8 cellular contexts compared by ENCODE assay signal in genomic region chr11:62622476-62622875, GRCh38. TPM values are rescaled to one million over a fixed set of nuclear protein-coding genes. Genes with fewer than 3 reads are reported as not detected.
A peak's percentile ranks its signal among the peaks of the same experiment; 100 is the strongest.
DNase-seq lines count a peak whose midpoint lies in the region; ATAC-seq and TF ChIP-seq lines count a peak whose summit lies in the region.

No MANE protein-coding gene starts in this region.

- H3K9me3 ChIP-seq in HAP-1 (peaks cover 3% of the 10 kb centered on the region; the same call in 1 of the 2 replicates), hepatocyte (ENCODE audit: low read depth) (no peaks in the 10 kb centered on the region), skeletal muscle satellite cell (replicated peaks; ENCODE audit: low read length) (no peaks in the 10 kb centered on the region)

- H3K9ac ChIP-seq in skeletal muscle satellite cell (ENCODE audit: low read depth, low read length): peak overlapping the region; percentile 60

- H3K36me3 ChIP-seq in HAP-1 (replicated peaks) (peaks cover 37% of the 10 kb centered on the region), hepatocyte (replicated peaks; ENCODE audit: insufficient read depth, low read depth) (no peaks in the 10 kb centered on the region), skeletal muscle satellite cell (ENCODE audit: insufficient read depth, low read length) (peaks cover 24% of the 10 kb centered on the region)

- peak overlapping the region; percentile 79 for H3K4me3 ChIP-seq in HAP-1
- no peak overlapping the region for H3K4me3 ChIP-seq in hepatocyte
- H3K4me3 ChIP-seq in skeletal muscle satellite cell (ENCODE audit: low read length): peak overlapping the region; percentile 59

- no peak for TF ChIP-seq CTCF in hepatocyte (IDR thresholded peaks at IDR 0.05; ENCODE audit: poor library complexity)

- H3K4me1 ChIP-seq in HAP-1 (peaks cover 9% of the 10 kb centered on the region), hepatocyte (ENCODE audit: insufficient read depth) (peaks cover 11% of the 10 kb centered on the region), skeletal muscle satellite cell (ENCODE audit: control insufficient read depth, insufficient read depth, low read length) (peaks cover 17% of the 10 kb centered on the region)

- no peaks in the 10 kb centered on the region for H3K27me3 Mint-ChIP-seq in activated CD4-positive, alpha-beta memory T cell treated with anti-CD3 and anti-CD28 coated beads for 36 hours

- H2AFZ ChIP-seq in hepatocyte: peak overlapping the region; percentile 6

- H3K27ac Mint-ChIP-seq in activated CD4-positive, alpha-beta memory T cell treated with anti-CD3 and anti-CD28 coated beads for 36 hours: peak overlapping the region; percentile 93

- no peaks in the 10 kb centered on the region for H3K9me2 ChIP-seq in hepatocyte (replicated peaks; ENCODE audit: insufficient read depth)

- DNase-seq in HAP-1 (ENCODE audit: low spot score in 2 of 2) (no peak), hepatocyte (ENCODE audit: low spot score) (no peak), D341Med (ENCODE audit: low spot score) (no peak)
- DNase-seq in activated CD4-positive, alpha-beta memory T cell treated with anti-CD3 and anti-CD28 coated beads for 36 hours: no peak

- in situ Hi-C loops in HAP-1 (cut with MboI; ENCODE audit: low sequenced_read_pairs): no loop called here

- POLR2A ChIA-PET in activated CD4-positive, alpha-beta memory T cell treated with anti-CD3 and anti-CD28 coated beads for 36 hours (lab: Charles Lee): interaction anchor here (0.6 to 3.8 kb wide), 12 partner anchors 9 to 233 kb away, joined by 3 to 30 read pairs (median 4); partner anchors contain the start of genes C11orf98, CSKMT, EML3 and GANAB

- H3K4me3 Mint-ChIP-seq in activated CD4-positive, alpha-beta memory T cell treated with anti-CD3 and anti-CD28 coated beads for 36 hours: peak overlapping the region; percentile 97

- no peaks in the 10 kb centered on the region for H4K20me1 ChIP-seq in hepatocyte (ENCODE audit: insufficient read depth, poor library complexity, severe bottlenecking)

- ATAC-seq in HG03342 (IDR thresholded peaks at IDR 0.05; ENCODE audit: unreplicated experiment): no peak
- no peak for ATAC-seq in HG03159 (IDR thresholded peaks at IDR 0.05; ENCODE audit: unreplicated experiment)
- ATAC-seq in GM21825 (IDR thresholded peaks at IDR 0.05; ENCODE audit: unreplicated experiment): no peak

- H3K27me3 ChIP-seq in HAP-1 (ENCODE audit: low read depth): no peaks in the 10 kb centered on the region
- no peaks in the 10 kb centered on the region for H3K27me3 ChIP-seq in hepatocyte
- no peaks in the 10 kb centered on the region for H3K27me3 ChIP-seq in skeletal muscle satellite cell (ENCODE audit: control insufficient read depth, insufficient read depth, low read length)

- 88% methylated on average over 3 of the region's 3 CpGs for WGBS in hepatocyte (ENCODE audit: low lambda C conversion rate, missing lambda C conversion rate)

- peaks cover 28% of the 10 kb centered on the region for H3K36me3 Mint-ChIP-seq in activated CD4-positive, alpha-beta memory T cell treated with anti-CD3 and anti-CD28 coated beads for 36 hours

- no peaks in the 10 kb centered on the region for H3K9me3 Mint-ChIP-seq in activated CD4-positive, alpha-beta memory T cell treated with anti-CD3 and anti-CD28 coated beads for 36 hours

- H3K79me2 ChIP-seq in hepatocyte: peaks cover 29% of the 10 kb centered on the region

- H3K4me2 ChIP-seq in hepatocyte (peak overlapping the region; percentile 66), skeletal muscle satellite cell (ENCODE audit: low read length) (peak overlapping the region; percentile 94)

- intact Hi-C loops in activated CD4-positive, alpha-beta memory T cell treated with anti-CD3 and anti-CD28 coated beads for 36 hours (cut with micrococcal nuclease): loop anchor here (1.0 to 2.0 kb wide), 7 partner anchors 9 to 258 kb away; partner anchors contain the start of genes C11orf98, CSKMT, GANAB and ROM1

- CTCF ChIA-PET in activated CD4-positive, alpha-beta memory T cell treated with anti-CD3 and anti-CD28 coated beads for 36 hours (lab: Charles Lee): interaction anchor here (0.7 to 3.0 kb wide), 11 partner anchors 10 to 198 kb away, joined by 3 to 31 read pairs (median 4); partner anchors contain the start of genes EML3, INTS5, LBHD1 and ROM1

- H3K27ac ChIP-seq in hepatocyte: peak overlapping the region; percentile 92

- H3K4me1 Mint-ChIP-seq in activated CD4-positive, alpha-beta memory T cell treated with anti-CD3 and anti-CD28 coated beads for 36 hours (ENCODE audit: low read depth): peaks cover 22% of the 10 kb centered on the region

RNA-seq across cellular contexts. Expression of gene B3GAT3, which starts 0.7 kb away (rescaled TPM):
- total RNA-seq in activated CD4-positive, alpha-beta memory T cell treated with anti-CD3 and anti-CD28 coated beads for 36 hours: 10 to 100 TPM; 67.0 to 70.4 TPM
- 32.3 and 34.4 TPM in 2 replicates for total RNA-seq in hepatocyte
- 59.6 and 61.4 TPM in 2 replicates for polyA plus RNA-seq in hepatocyte
- total RNA-seq in skeletal muscle satellite cell (2012; rRNA removed): 31.2 and 42.1 TPM in 2 replicates

RNA-seq across cellular contexts. Expression of gene ROM1, which starts 9.4 kb away (rescaled TPM):
- total RNA-seq in activated CD4-positive, alpha-beta memory T cell treated with anti-CD3 and anti-CD28 coated beads for 36 hours: 1 to 10 TPM; 1.1 to 1.5 TPM
- total RNA-seq in hepatocyte: 1.5 and 1.9 TPM in 2 replicates
- polyA plus RNA-seq in hepatocyte: 2.1 and 3.2 TPM in 2 replicates
- total RNA-seq in skeletal muscle satellite cell (2012; rRNA removed): 3.3 and 4.3 TPM in 2 replicates

RNA-seq across cellular contexts. Expression of gene EML3, which starts 9.9 kb away (rescaled TPM):
- total RNA-seq in activated CD4-positive, alpha-beta memory T cell treated with anti-CD3 and anti-CD28 coated beads for 36 hours: 100 to 1,000 TPM; 113 to 116 TPM
- total RNA-seq in hepatocyte: 18.3 and 21.6 TPM in 2 replicates
- 22.6 and 51.0 TPM in 2 replicates for polyA plus RNA-seq in hepatocyte
- total RNA-seq in skeletal muscle satellite cell (2012; rRNA removed): 13.8 and 19.0 TPM in 2 replicates

RNA-seq across cellular contexts. Expression of gene MTA2, which starts 20.8 kb away (rescaled TPM):
- total RNA-seq in activated CD4-positive, alpha-beta memory T cell treated with anti-CD3 and anti-CD28 coated beads for 36 hours: 100 to 1,000 TPM; 166 to 167 TPM
- 46.8 and 53.1 TPM in 2 replicates for total RNA-seq in hepatocyte
- 17.1 and 25.6 TPM in 2 replicates for polyA plus RNA-seq in hepatocyte
- total RNA-seq in skeletal muscle satellite cell (2012; rRNA removed): 90.0 and 104 TPM in 2 replicates

RNA-seq across cellular contexts. Expression of gene GANAB, which starts 23.9 kb away (rescaled TPM):
- 100 to 1,000 TPM; 247 to 249 TPM for total RNA-seq in activated CD4-positive, alpha-beta memory T cell treated with anti-CD3 and anti-CD28 coated beads for 36 hours
- 251 and 254 TPM in 2 replicates for total RNA-seq in hepatocyte
- polyA plus RNA-seq in hepatocyte: 212 and 232 TPM in 2 replicates
- total RNA-seq in skeletal muscle satellite cell (2012; rRNA removed): 145 and 158 TPM in 2 replicates
